Comparison of ENCODE assay signal across 10 cellular contexts in genomic region chr19:44943801-44944249, GRCh38. TPM values are rescaled to one million over a fixed set of nuclear protein-coding genes. Genes with fewer than 3 reads are reported as not detected.
DNase-seq lines count a peak whose midpoint lies in the region; ATAC-seq and TF ChIP-seq lines count a peak whose summit lies in the region.
"Had no signal": no experiment of that assay in that cellular context is flagged by ENCODE, and none has a peak within 500 bp of the region (broad histone marks: within the 10 kb centered on the region; RNA-seq: fewer than 3 reads in every experiment).

No MANE protein-coding gene starts in this region.

- intact Hi-C loops in activated B cell treated with CpG ODN at 0.5 μM for 24 hours (cut with micrococcal nuclease), result loop anchor here (1.0 kb wide), 1 partner anchor 10 kb away; no protein-coding TSS in a partner anchor
- intact Hi-C loops in Caco-2 (cut with micrococcal nuclease; ENCODE audit: unreplicated experiment), result no loop called here

- no peaks in the 10 kb centered on the region for H3K9me3 ChIP-seq in Caco-2

- H3K27ac Mint-ChIP-seq in activated B cell treated with CpG ODN at 0.5 μM for 24 hours (peak overlapping the region; percentile 81), Caco-2 (ENCODE audit: unreplicated experiment) (no peak overlapping the region)
- no peak overlapping the region for H3K27ac Mint-ChIP-seq in stimulated activated naive CD8-positive, alpha-beta T cell treated with anti-CD3 and anti-CD28 coated beads, Interleukin-15, amount 100 ng/mL, for 72 hours

- H3K36me3 Mint-ChIP-seq in activated B cell treated with CpG ODN at 0.5 μM for 24 hours (ENCODE audit: low read depth) (no peaks in the 10 kb centered on the region), Caco-2 (ENCODE audit: insufficient read depth, unreplicated experiment) (peaks cover 5% of the 10 kb centered on the region)

- no peaks in the 10 kb centered on the region for H3K27me3 ChIP-seq in Caco-2 (replicated peaks; ENCODE audit: control insufficient read depth, insufficient read depth, low read length)

- H3K4me1 ChIP-seq in Caco-2, result no peaks in the 10 kb centered on the region

- H3K4me3 Mint-ChIP-seq in activated B cell treated with CpG ODN at 0.5 μM for 24 hours (peak overlapping the region; percentile 44), Caco-2 (ENCODE audit: unreplicated experiment) (no peak overlapping the region)
- H3K4me3 Mint-ChIP-seq in stimulated activated naive CD8-positive, alpha-beta T cell treated with anti-CD3 and anti-CD28 coated beads, Interleukin-15, amount 100 ng/mL, for 72 hours, result no peak overlapping the region

- DNase-seq in GM10266 (ENCODE audit: extremely low spot score) (peak; percentile 78), activated B cell treated with CpG ODN at 0.5 μM for 24 hours (peak; percentile 34), mucosa of gallbladder (ENCODE audit: low spot score) (peak; percentile 68), GM03348 (ENCODE audit: low spot score) (no peak), COR-L47 (lab: John Stamatoyannopoulos, UW) (no peak), Caco-2 (no peak)
- DNase-seq in stimulated activated naive CD8-positive, alpha-beta T cell treated with anti-CD3 and anti-CD28 coated beads, Interleukin-15, amount 100 ng/mL, for 72 hours, result no peak

- H3K9me3 Mint-ChIP-seq in activated B cell treated with CpG ODN at 0.5 μM for 24 hours, result no peaks in the 10 kb centered on the region
- no peaks in the 10 kb centered on the region for H3K9me3 Mint-ChIP-seq in stimulated activated naive CD8-positive, alpha-beta T cell treated with anti-CD3 and anti-CD28 coated beads, Interleukin-15, amount 100 ng/mL, for 72 hours
- H3K9me3 Mint-ChIP-seq in Caco-2 (ENCODE audit: unreplicated experiment), result no peaks in the 10 kb centered on the region

- POLR2A ChIA-PET in activated B cell treated with CpG ODN at 0.5 μM for 24 hours (lab: Charles Lee), result interaction anchor here (0.6 to 1.5 kb wide), 5 partner anchors 10 to 1369 kb away, joined by 3 to 9 read pairs (median 3); partner anchors contain the start of gene XRCC1
- POLR2A ChIA-PET in Caco-2 (lab: Charles Lee), result no interaction called here

- H3K4me1 Mint-ChIP-seq in activated B cell treated with CpG ODN at 0.5 μM for 24 hours (peaks cover 14% of the 10 kb centered on the region), Caco-2 (ENCODE audit: low read depth, unreplicated experiment) (no peaks in the 10 kb centered on the region)
- H3K4me1 Mint-ChIP-seq in stimulated activated naive CD8-positive, alpha-beta T cell treated with anti-CD3 and anti-CD28 coated beads, Interleukin-15, amount 100 ng/mL, for 72 hours, result peaks cover 4% of the 10 kb centered on the region

- BruUV-seq in Caco-2 (replicated peaks; lab: Mats Ljungman, UMichigan), result no TSS peak

- H3K27me3 Mint-ChIP-seq in activated B cell treated with CpG ODN at 0.5 μM for 24 hours (no peaks in the 10 kb centered on the region), Caco-2 (ENCODE audit: insufficient read depth, unreplicated experiment) (no peaks in the 10 kb centered on the region)
- H3K27me3 Mint-ChIP-seq in stimulated activated naive CD8-positive, alpha-beta T cell treated with anti-CD3 and anti-CD28 coated beads, Interleukin-15, amount 100 ng/mL, for 72 hours, result no peaks in the 10 kb centered on the region

- peak; percentile 13 for TF ChIP-seq CTCF in GM10266 (IDR thresholded peaks at IDR 0.05; ENCODE audit: control insufficient read depth, insufficient read depth, low read depth, missing control alignments)
- TF ChIP-seq CTCF in activated B cell treated with CpG ODN at 0.5 μM for 24 hours (IDR thresholded peaks at IDR 0.05), result no peak
- no peak for TF ChIP-seq CTCF in Caco-2 (IDR thresholded peaks at IDR 0.05; ENCODE audit: insufficient read depth in 1 of 2, low read depth in 1 of 2, low read length in 1 of 2, severe bottlenecking in 1 of 2, unreplicated experiment in 1 of 2)

- CTCF ChIA-PET in activated B cell treated with CpG ODN at 0.5 μM for 24 hours (lab: Charles Lee), result no interaction called here
- CTCF ChIA-PET in Caco-2 (lab: Charles Lee), result no interaction called here

- H3K4me3 ChIP-seq in Caco-2 (ENCODE audit: low read depth, low read length), result no peak overlapping the region

- ATAC-seq in HG02884 (IDR thresholded peaks at IDR 0.05; ENCODE audit: unreplicated experiment) (peak; percentile 52), activated B cell treated with CpG ODN at 0.5 μM for 24 hours (ENCODE audit: low read depth) (peak; percentile 94)
- no peak for ATAC-seq in stimulated activated naive CD8-positive, alpha-beta T cell treated with anti-CD3 and anti-CD28 coated beads, Interleukin-15, amount 100 ng/mL, for 72 hours

- no peaks in the 10 kb centered on the region for H3K36me3 ChIP-seq in Caco-2 (ENCODE audit: control insufficient read depth, insufficient read depth, low read length)

RNA-seq across cellular contexts. Expression of gene APOC4, which starts 1.8 kb away (rescaled TPM):
- total RNA-seq in activated B cell treated with CpG ODN at 0.5 μM for 24 hours (not detected in 2 replicates), mucosa of gallbladder (not detected), Caco-2 (2022) (not detected in 2 replicates)
- total RNA-seq: epithelial cell of proximal tubule, skeletal muscle tissue had no signal

RNA-seq across cellular contexts. Expression of gene APOC2, which starts 2.0 kb away (rescaled TPM):
- not detected in 2 replicates for total RNA-seq in activated B cell treated with CpG ODN at 0.5 μM for 24 hours
- total RNA-seq in mucosa of gallbladder, result 24.8 TPM
- not detected in 2 replicates for total RNA-seq in Caco-2 (2022)
- total RNA-seq: epithelial cell of proximal tubule, skeletal muscle tissue had no signal

RNA-seq across cellular contexts. Expression of gene CLPTM1, which starts 11.4 kb away (rescaled TPM):
- 87.0 and 92.1 TPM in 2 replicates for total RNA-seq in activated B cell treated with CpG ODN at 0.5 μM for 24 hours
- total RNA-seq in mucosa of gallbladder, result 149 TPM
- 144 and 159 TPM in 2 replicates for total RNA-seq in Caco-2 (2022)

RNA-seq across cellular contexts. Expression of gene APOC1, which starts 29.4 kb away (rescaled TPM):
- 1.2 and 1.7 TPM in 2 replicates for total RNA-seq in activated B cell treated with CpG ODN at 0.5 μM for 24 hours
- 103 TPM for total RNA-seq in mucosa of gallbladder
- total RNA-seq in Caco-2 (2022), result 246 and 250 TPM in 2 replicates

RNA-seq across cellular contexts. Expression of gene APOE, which starts 38.2 kb away (rescaled TPM):
- not detected in 2 replicates for total RNA-seq in activated B cell treated with CpG ODN at 0.5 μM for 24 hours
- total RNA-seq in mucosa of gallbladder, result 435 TPM
- total RNA-seq in Caco-2 (2022), result 1,346 and 1,404 TPM in 2 replicates

Comparison
In these comparisons a context has a peak if more than half of its experiments do, and no peak if none do; other contexts are left out.
1. DNase-seq: peak in GM10266 (single experiment), activated B cell treated with CpG ODN at 0.5 μM for 24 hours (single experiment) and mucosa of gallbladder (single experiment); none in GM03348 (single experiment), COR-L47 (single experiment), stimulated activated naive CD8-positive, alpha-beta T cell treated with anti-CD3 and anti-CD28 coated beads, Interleukin-15, amount 100 ng/mL, for 72 hours (0 of 2) and Caco-2 (0 of 2).
2. RNA of gene APOC2, which starts 2.0 kb away (total RNA-seq): 24.8 TPM in mucosa of gallbladder (single experiment); not detected in Caco-2 and not detected in activated B cell treated with CpG ODN at 0.5 μM for 24 hours; every median in the first group is over 10 times any median in the second.